Comparison of ENCODE assay signal across 8 cellular contexts in the genomic region with DNA sequence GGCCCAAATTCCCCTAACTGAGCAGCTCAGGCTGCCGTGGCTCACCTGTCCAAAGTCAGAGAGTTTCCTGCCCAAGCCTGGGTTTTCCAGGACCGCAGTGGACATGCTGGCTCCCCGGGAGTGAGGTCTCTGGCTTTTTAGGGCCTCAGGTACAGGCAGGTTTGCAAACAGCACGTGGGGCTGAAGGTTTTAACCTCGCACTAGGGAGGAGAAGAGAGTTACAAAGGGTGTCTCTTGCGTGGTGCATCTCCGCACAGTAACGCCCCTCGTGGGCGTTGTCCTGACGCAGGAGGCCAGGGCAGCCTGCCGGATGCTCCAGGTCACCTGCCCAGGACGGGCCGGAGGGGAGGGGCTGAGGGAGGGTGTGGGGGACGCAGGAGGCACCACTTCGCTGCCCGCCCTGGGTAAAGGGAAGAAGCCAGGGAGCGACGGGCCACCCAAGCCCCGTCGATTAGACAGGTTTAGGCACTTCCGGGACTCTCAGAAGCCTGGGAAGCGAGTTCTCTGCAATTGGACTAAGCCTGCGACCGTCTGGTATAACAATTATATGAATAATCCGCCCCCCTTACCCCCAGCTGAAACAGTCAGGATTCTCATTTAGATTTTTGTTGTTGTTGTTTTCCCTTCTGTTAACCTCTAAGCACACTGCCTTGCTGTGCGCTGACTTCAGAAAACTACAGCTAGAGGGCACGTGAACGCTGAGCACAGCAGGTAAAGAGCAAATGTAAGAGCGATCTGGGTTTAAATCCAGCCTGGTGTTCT. TPM values are rescaled to one million over a fixed set of nuclear protein-coding genes. Genes with fewer than 3 reads are reported as not detected.
DNase-seq lines count a peak whose midpoint lies in the region; ATAC-seq and TF ChIP-seq lines count a peak whose summit lies in the region.

PAH (minus strand) TSS at position 219 of the 762 bp plus-strand sequence; CDS start at position 105, 114 bp downstream.

- POLR2A ChIA-PET in CD8-positive, alpha-beta T cell (lab: Charles Lee) = no interaction called here

- in situ Hi-C loops in mammary epithelial cell (cut with MboI; ENCODE audit: low sequenced_read_pairs in 2 of 2) = no loop called here

- no peaks in the 10 kb centered on the region for H3K36me3 ChIP-seq in CD8-positive, alpha-beta T cell (ENCODE audit: insufficient read depth, low read length)
- H3K36me3 ChIP-seq in mammary epithelial cell (ENCODE audit: insufficient read depth, low read length) = no peaks in the 10 kb centered on the region

- H2AFZ ChIP-seq in mammary epithelial cell (ENCODE audit: low read depth, low read length) = peak within 1 kb of the TSS; percentile 47

- peaks cover 11% of the 10 kb centered on the region for H3K27me3 Mint-ChIP-seq in CD8-positive, alpha-beta T cell (ENCODE audit: low read depth)
- peaks cover 63% of the 10 kb centered on the region for H3K27me3 Mint-ChIP-seq in neural crest cell (ENCODE audit: low read depth)

- H3K9ac ChIP-seq in mammary epithelial cell (ENCODE audit: insufficient read depth, low read length) = no peak within 1 kb of the TSS

- dilution Hi-C loops in mammary epithelial cell (cut with HindIII; ENCODE audit: low sequenced_read_pairs) = no loop called here

- peak in 5 of 7 experiments; percentile 0 to 51 (median 11) for DNase-seq in CD8-positive, alpha-beta T cell
- DNase-seq in NCI-H146 treated with DMSO at 0.1 percent for 48 hours (lab: John Stamatoyannopoulos, UW; ENCODE audit: unreplicated experiment) (peak; percentile 72), mammary epithelial cell (no peak), neural crest cell (ENCODE audit: low read depth, low spot score) (no peak), NCI-H1930 (lab: John Stamatoyannopoulos, UW) (no peak), kidney glomerular epithelial cell (lab: John Stamatoyannopoulos, UW) (no peak)

- peak within 1 kb of the TSS; percentile 78 for H3K4me3 Mint-ChIP-seq in CD8-positive, alpha-beta T cell
- H3K4me3 Mint-ChIP-seq in neural crest cell = peak within 1 kb of the TSS; percentile 74

- no TSS peak for BruUV-seq in mammary epithelial cell (replicated peaks; lab: Mats Ljungman, UMichigan)

- intact Hi-C loops in CD8-positive, alpha-beta T cell (cut with DNase I, micrococcal nuclease) = no loop called here
- intact Hi-C loops in mammary epithelial cell (cut with micrococcal nuclease) = no loop called here

- H3K4me1 Mint-ChIP-seq in CD8-positive, alpha-beta T cell (ENCODE audit: low read depth) = peaks cover 7% of the 10 kb centered on the region
- H3K4me1 Mint-ChIP-seq in neural crest cell = peaks cover 7% of the 10 kb centered on the region

- H3K27me3 ChIP-seq in CD8-positive, alpha-beta T cell (ENCODE audit: insufficient read depth, low read length) = no peaks in the 10 kb centered on the region
- no peaks in the 10 kb centered on the region for H3K27me3 ChIP-seq in mammary epithelial cell (ENCODE audit: insufficient read depth, low read length)

- H3K79me2 ChIP-seq in mammary epithelial cell (ENCODE audit: insufficient read depth, low read length) = no peaks in the 10 kb centered on the region

- H4K20me1 ChIP-seq in mammary epithelial cell (ENCODE audit: insufficient read depth, low read length) = no peaks in the 10 kb centered on the region

- H3K4me1 ChIP-seq in CD8-positive, alpha-beta T cell (ENCODE audit: insufficient read depth, low read length) = peaks cover 4% of the 10 kb centered on the region
- H3K4me1 ChIP-seq in mammary epithelial cell (ENCODE audit: insufficient read depth, low read length) = no peaks in the 10 kb centered on the region

- H3K4me3 ChIP-seq in CD8-positive, alpha-beta T cell (ENCODE audit: low read depth, low read length) = peak within 1 kb of the TSS; percentile 45
- H3K4me3 ChIP-seq in mammary epithelial cell (replicated peaks in 1 of 3; ENCODE audit: insufficient read depth in 1 of 3, low read depth in 2 of 3, low read length in 3 of 3) = peak within 1 kb of the TSS in 1 of 3 experiments; percentile 20

- WGBS in mammary epithelial cell (ENCODE audit: low coverage, missing lambda C conversion rate) = 51% methylated on average over 10 of the region's 30 CpGs

- H3K36me3 Mint-ChIP-seq in CD8-positive, alpha-beta T cell = no peaks in the 10 kb centered on the region
- no peaks in the 10 kb centered on the region for H3K36me3 Mint-ChIP-seq in neural crest cell (ENCODE audit: low read depth)

- CTCF ChIA-PET in CD8-positive, alpha-beta T cell (lab: Charles Lee) = no interaction called here
- CTCF ChIA-PET in mammary epithelial cell (lab: Charles Lee; ENCODE audit: low non-redundant PET) = interaction anchor here (0.5 kb wide), 1 partner anchor 953 kb away, joined by 4 read pairs; no protein-coding TSS in a partner anchor

- no peak for TF ChIP-seq CTCF in CD8-positive, alpha-beta T cell (IDR thresholded peaks at IDR 0.05)
- TF ChIP-seq CTCF in mammary epithelial cell (conservative IDR thresholded peaks at IDR 0.05 in 1 of 2, IDR thresholded peaks at IDR 0.05 in 1 of 2; ENCODE audit: extremely low read depth in 1 of 2, insufficient read depth in 1 of 2, low read depth in 1 of 2, low read length in 2 of 2) (no peak), neural crest cell (conservative IDR thresholded peaks at IDR 0.05) (peak; percentile 34)

- no peaks in the 10 kb centered on the region for H3K9me3 Mint-ChIP-seq in CD8-positive, alpha-beta T cell
- no peaks in the 10 kb centered on the region for H3K9me3 Mint-ChIP-seq in neural crest cell

- H3K9me3 ChIP-seq in CD8-positive, alpha-beta T cell (ENCODE audit: low read length) = no peaks in the 10 kb centered on the region
- no peaks in the 10 kb centered on the region for H3K9me3 ChIP-seq in mammary epithelial cell (replicated peaks; ENCODE audit: insufficient read depth, low read length)

- no peak within 1 kb of the TSS for H3K27ac ChIP-seq in CD8-positive, alpha-beta T cell (ENCODE audit: low read depth, low read length)
- no peak within 1 kb of the TSS for H3K27ac ChIP-seq in mammary epithelial cell (ENCODE audit: insufficient read depth, low read depth, low read length)

- H3K4me2 ChIP-seq in mammary epithelial cell (ENCODE audit: insufficient read depth, low read depth, low read length) = peak within 1 kb of the TSS; percentile 40

- H3K27ac Mint-ChIP-seq in CD8-positive, alpha-beta T cell = no peak within 1 kb of the TSS
- no peak within 1 kb of the TSS for H3K27ac Mint-ChIP-seq in neural crest cell (ENCODE audit: unreplicated experiment)

- ATAC-seq in CD8-positive, alpha-beta T cell = peak; percentile 31
- ATAC-seq in GM19463 (IDR thresholded peaks at IDR 0.05; ENCODE audit: unreplicated experiment) (peak; percentile 73), HG02970 (IDR thresholded peaks at IDR 0.05; ENCODE audit: low FRiP score, unreplicated experiment) (no peak)

RNA-seq across cellular contexts. Expression of gene PAH, which starts in this region (rescaled TPM):
- not detected for total RNA-seq in CD8-positive, alpha-beta T cell
- under 1 TPM in 1 of 2 donors, not detected in 1; 0.17 TPM for total RNA-seq in mammary epithelial cell
- not detected for polyA plus RNA-seq in mammary epithelial cell
- not detected for polyA minus RNA-seq in mammary epithelial cell
- total RNA-seq in neural crest cell = not detected in 2 replicates

Comparison
In these comparisons a context has a peak if more than half of its experiments do, and no peak if none do; other contexts are left out.
1. Peak in DNase-seq, ATAC-seq and H3K4me3 ChIP-seq in CD8-positive, alpha-beta T cell; RNA of the gene not detected or under 1 TPM.